ENCODE assay signal across 1 cellular context in the genomic region with DNA sequence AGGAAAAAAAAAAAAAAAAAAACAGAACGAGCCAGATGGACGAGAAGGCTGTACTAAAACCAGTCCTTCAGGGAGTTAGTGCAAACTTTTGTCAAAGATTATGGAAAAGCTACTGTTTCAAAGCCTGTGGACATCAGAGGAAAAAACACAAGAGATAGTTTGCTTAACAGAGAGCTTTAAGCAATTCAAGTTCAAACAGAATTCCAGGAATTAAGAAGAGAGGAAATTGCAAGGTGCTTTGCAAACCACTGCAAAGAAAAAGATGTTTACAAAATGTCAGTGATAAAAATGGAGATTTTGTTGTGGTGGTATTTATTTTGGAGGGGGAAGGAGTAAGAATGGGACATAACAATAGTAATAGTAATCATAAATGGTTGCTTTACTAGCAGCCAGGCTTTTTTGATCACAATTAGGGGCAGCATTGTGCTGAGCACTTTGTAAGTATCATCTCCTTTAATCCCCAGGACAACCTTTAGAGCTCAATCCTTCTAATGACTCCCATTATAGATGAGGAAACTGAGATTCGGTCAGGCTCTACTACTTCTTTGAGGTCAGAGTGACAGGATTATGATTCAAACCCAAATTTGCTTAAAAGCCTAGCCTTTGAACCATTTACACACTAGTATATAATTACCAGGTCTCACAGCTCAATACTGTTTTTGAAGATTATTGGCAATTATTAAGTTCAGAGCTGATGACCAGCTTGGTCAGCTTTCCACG.
TF ChIP-seq lines count a peak whose summit lies in the region.

No MANE protein-coding gene starts in this region.

TF ChIP-seq in GM12878, 131 proteins besides CTCF, POLR2A, EP300 and RAD21:
- peak; percentile 78; the same call in 1 of the 2 replicates for TF ChIP-seq MTA2 (IDR thresholded peaks at IDR 0.05; ENCODE audit: low read depth)
- no peak for TF ChIP-seq BCLAF1 (IDR thresholded peaks at IDR 0.05)
TF ChIP-seq in GM12878: peak in this region for 1.
